1 cellular context compared by ENCODE assay signal in genomic region chr4:89469930-89470375, GRCh38.
TF ChIP-seq lines count a peak whose summit lies in the region.

No MANE protein-coding gene starts in this region.

TF ChIP-seq in GM23338, 12 proteins besides CTCF, POLR2A, EP300 and RAD21 (continued from another document):
- TF ChIP-seq REST (IDR thresholded peaks at IDR 0.05; ENCODE audit: unreplicated experiment), result no peak
